Comparison of ENCODE assay signal across 9 cellular contexts in genomic region chr6:135030056-135030473, GRCh38.
A peak's percentile ranks its signal among the peaks of the same experiment; 100 is the strongest.
DNase-seq lines count a peak whose midpoint lies in the region; ATAC-seq and TF ChIP-seq lines count a peak whose summit lies in the region.
"Had no signal": no experiment of that assay in that cellular context is flagged by ENCODE, and none has a peak within 500 bp of the region (broad histone marks: within the 10 kb centered on the region; RNA-seq: fewer than 3 reads in every experiment).

No MANE protein-coding gene starts in this region.

- ATAC-seq in GM21786 (IDR thresholded peaks at IDR 0.05; ENCODE audit: unreplicated experiment) (peak; percentile 99), HG03460 (IDR thresholded peaks at IDR 0.05; ENCODE audit: unreplicated experiment) (peak; percentile 95)

- no peak for DNase-seq in activated T-cell treated with anti-CD3 and anti-CD28 coated beads, Interleukin-2, amount 50 U/mL, for 24 hours
- DNase-seq in activated T-cell treated with anti-CD3 and anti-CD28 coated beads for 4 hours (no peak), nephron progenitor cell (no peak), NCI-H1092 treated with DMSO at 0.1 percent for 48 hours (lab: John Stamatoyannopoulos, UW) (no peak), NCI-H774 (lab: John Stamatoyannopoulos, UW) (no peak), COR-L47 (lab: John Stamatoyannopoulos, UW) (no peak)

- peaks cover 74% of the 10 kb centered on the region for H3K36me3 Mint-ChIP-seq in activated T-cell treated with anti-CD3 and anti-CD28 coated beads, Interleukin-2, amount 50 U/mL, for 24 hours (ENCODE audit: low read depth)
- H3K36me3 Mint-ChIP-seq in nephron progenitor cell (ENCODE audit: low read depth), result peaks cover 51% of the 10 kb centered on the region

- peaks cover 73% of the 10 kb centered on the region for H3K4me1 Mint-ChIP-seq in activated T-cell treated with anti-CD3 and anti-CD28 coated beads, Interleukin-2, amount 50 U/mL, for 24 hours (ENCODE audit: low read depth)
- H3K4me1 Mint-ChIP-seq in nephron progenitor cell, result peaks cover 6% of the 10 kb centered on the region

- no peaks in the 10 kb centered on the region for H3K9me3 Mint-ChIP-seq in activated T-cell treated with anti-CD3 and anti-CD28 coated beads, Interleukin-2, amount 50 U/mL, for 24 hours
- no peaks in the 10 kb centered on the region for H3K9me3 Mint-ChIP-seq in nephron progenitor cell
- H3K9me3 Mint-ChIP-seq: dendritic cell treated with granulocyte-macrophage colony-stimulating factor and Interleukin-4, amounts not matched to agents 40 ng/mL and 50 ng/mL, for 4 days had no signal

- H3K27ac Mint-ChIP-seq in activated T-cell treated with anti-CD3 and anti-CD28 coated beads, Interleukin-2, amount 50 U/mL, for 24 hours, result peak overlapping the region; percentile 90
- peak overlapping the region; percentile 10 for H3K27ac Mint-ChIP-seq in nephron progenitor cell
- H3K27ac Mint-ChIP-seq: dendritic cell treated with granulocyte-macrophage colony-stimulating factor and Interleukin-4, amounts not matched to agents 40 ng/mL and 50 ng/mL, for 4 days had no signal

- H3K27me3 Mint-ChIP-seq in activated T-cell treated with anti-CD3 and anti-CD28 coated beads, Interleukin-2, amount 50 U/mL, for 24 hours, result no peaks in the 10 kb centered on the region
- H3K27me3 Mint-ChIP-seq in nephron progenitor cell (ENCODE audit: low read depth, poor library complexity), result no peaks in the 10 kb centered on the region
- H3K27me3 Mint-ChIP-seq: dendritic cell treated with granulocyte-macrophage colony-stimulating factor and Interleukin-4, amounts not matched to agents 40 ng/mL and 50 ng/mL, for 4 days had no signal

- H3K4me3 Mint-ChIP-seq in activated T-cell treated with anti-CD3 and anti-CD28 coated beads, Interleukin-2, amount 50 U/mL, for 24 hours, result peak overlapping the region; percentile 20
- no peak overlapping the region for H3K4me3 Mint-ChIP-seq in nephron progenitor cell
- H3K4me3 Mint-ChIP-seq: dendritic cell treated with granulocyte-macrophage colony-stimulating factor and Interleukin-4, amounts not matched to agents 40 ng/mL and 50 ng/mL, for 4 days had no signal

- no peak for TF ChIP-seq CTCF in nephron progenitor cell (IDR thresholded peaks at IDR 0.05)
